In the genomic region with DNA sequence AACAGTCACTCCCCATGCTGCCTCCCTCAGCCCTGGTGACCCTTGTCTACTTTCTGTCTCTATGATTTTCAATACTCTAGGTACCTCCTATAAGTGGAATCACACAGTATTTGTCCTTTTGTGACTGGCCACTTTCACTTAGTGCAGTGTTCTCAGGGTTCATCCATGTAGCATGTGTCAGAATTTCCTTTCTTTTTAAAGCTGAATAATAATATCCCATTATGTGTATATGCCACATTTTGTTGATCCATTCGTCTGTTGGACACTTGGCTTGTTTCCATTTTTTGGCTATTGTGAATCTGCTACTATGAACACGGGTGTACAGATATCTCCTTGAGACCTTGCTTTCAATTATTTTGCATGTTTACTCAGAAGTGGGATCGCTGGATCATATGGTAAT, we compare ENCODE assay signal across 26 cellular contexts. TPM values are rescaled to one million over a fixed set of nuclear protein-coding genes. Genes with fewer than 3 reads are reported as not detected.
"Had no signal": no experiment of that assay in that cellular context is flagged by ENCODE, and none has a peak within 500 bp of the region (broad histone marks: within the 10 kb centered on the region; RNA-seq: fewer than 3 reads in every experiment).

No MANE protein-coding gene starts in this region.

- H3K27ac ChIP-seq: foreskin keratinocyte, lower lobe of right lung, neutrophil, pancreas, right atrium auricular region, testis, tibial artery had no signal

- FAIRE-seq: colon, keratinocyte, pancreas, urothelium cell line had no signal

- H3K9me3 ChIP-seq: gastroesophageal sphincter, heart right ventricle, lower lobe of right lung, neutrophil, pancreas, right atrium auricular region, stomach, testis, tibial artery had no signal

- H3K27me3 ChIP-seq: foreskin keratinocyte, gastroesophageal sphincter, heart right ventricle, neutrophil, pancreas, right atrium auricular region, stomach, testis, tibial artery had no signal

- H3K4me1 ChIP-seq: foreskin keratinocyte, pancreas had no signal

- DNase-seq: central memory CD4-positive, alpha-beta T cell; effector memory CD4-positive, alpha-beta T cell; foreskin keratinocyte; heart right ventricle; hypothalamus; left ventricle myocardium superior; lower lobe of right lung; naive B cell; pancreas; stimulated activated CD4-positive, alpha-beta T cell treated with anti-CD3 and anti-CD28 coated beads, Interleukin-2, amount 100 ng/mL, for 24 hours; stimulated activated CD4-positive, alpha-beta T cell treated with anti-CD3 and anti-CD28 coated beads, Interleukin-4, amount 100 ng/mL, for 24 hours; stimulated activated naive CD4-positive, alpha-beta T cell treated with Interleukin-2 at 50 U/mL for 16 hours; stomach; substantia nigra; testis; tibial artery had no signal

- H3K4me3 ChIP-seq: gastroesophageal sphincter, heart right ventricle, lower lobe of right lung, pancreas, right atrium auricular region, stomach, testis, tibial artery had no signal

RNA-seq across cellular contexts. Expression of gene GOLGA6A, which starts 53.7 kb away (rescaled TPM):
- total RNA-seq: foreskin keratinocyte; heart right ventricle; left ventricle myocardium superior; lower lobe of right lung; mesenteric fat pad; natural killer cell treated with Interleukin-12 subunit alpha and Interleukin-12 subunit beta and Interleukin-15 and Interleukin-18, amount 100 ng/mL, for 72 hours; neural crest cell; omental fat pad; pancreas; right atrium auricular region had no signal
- polyA plus RNA-seq: foreskin keratinocyte, heart right ventricle, keratinocyte, pancreas, stomach had no signal
